22 cellular contexts compared by ENCODE assay signal in genomic region chr9:112047538-112048066, GRCh38.
A peak's percentile ranks its signal among the peaks of the same experiment; 100 is the strongest.
DNase-seq lines count a peak whose midpoint lies in the region; ATAC-seq and TF ChIP-seq lines count a peak whose summit lies in the region.
"Had no signal": no experiment of that assay in that cellular context is flagged by ENCODE, and none has a peak within 500 bp of the region (broad histone marks: within the 10 kb centered on the region; RNA-seq: fewer than 3 reads in every experiment).

No MANE protein-coding gene starts in this region.

- ATAC-seq in PC-3 = no peak
- ATAC-seq in stimulated activated effector memory CD8-positive, alpha-beta T cell treated with anti-CD3 and anti-CD28 coated beads, Interleukin-12 subunit alpha, Interleukin-12 subunit beta, amount 100 ng/mL, for 72 hours = peak; percentile 60
- ATAC-seq: naive thymus-derived CD8-positive, alpha-beta T cell had no signal

- no peak for DNase-seq in activated CD4-positive, alpha-beta memory T cell treated with anti-CD3 and anti-CD28 coated beads, Interleukin-2, amount 10 ng/mL, durations not matched to agents 7 days and 5 days
- DNase-seq in activated CD4-positive, alpha-beta memory T cell treated with anti-CD3 and anti-CD28 coated beads for 36 hours = no peak
- DNase-seq in PC-3 = no peak
- no peak for DNase-seq in brain microvascular endothelial cell
- DNase-seq in stimulated activated effector memory CD8-positive, alpha-beta T cell treated with anti-CD3 and anti-CD28 coated beads, Interleukin-12 subunit alpha, Interleukin-12 subunit beta, amount 100 ng/mL, for 72 hours (ENCODE audit: low spot score in 2 of 2) = no peak
- no peak for DNase-seq in Karpas-422
- DNase-seq in HEK293T (ENCODE audit: extremely low spot score) = no peak
- DNase-seq in cerebellum (ENCODE audit: low spot score) = no peak
- DNase-seq: activated CD4-positive, alpha-beta T cell treated with anti-CD3 and anti-CD28 coated beads, Interleukin-2, amount 50 U/mL, for 4 hours; amniotic stem cell; effector memory CD4-positive, alpha-beta T cell; MG63; naive thymus-derived CD8-positive, alpha-beta T cell; RPMI8226; stimulated activated CD8-positive, alpha-beta memory T cell treated with anti-CD3 and anti-CD28 coated beads, Interleukin-4, amount 100 ng/mL, for 48 hours had no signal

- H3K36me3 Mint-ChIP-seq in activated CD4-positive, alpha-beta memory T cell treated with anti-CD3 and anti-CD28 coated beads, Interleukin-2, amount 10 ng/mL, durations not matched to agents 7 days and 5 days (ENCODE audit: low read depth) = peaks cover 62% of the 10 kb centered on the region
- H3K36me3 Mint-ChIP-seq in activated CD4-positive, alpha-beta memory T cell treated with anti-CD3 and anti-CD28 coated beads for 36 hours = peaks cover 14% of the 10 kb centered on the region
- H3K36me3 Mint-ChIP-seq in stimulated activated effector memory CD8-positive, alpha-beta T cell treated with anti-CD3 and anti-CD28 coated beads, Interleukin-12 subunit alpha, Interleukin-12 subunit beta, amount 100 ng/mL, for 72 hours = no peaks in the 10 kb centered on the region

- no peak for TF ChIP-seq CTCF in PC-3 (conservative IDR thresholded peaks at IDR 0.05; ENCODE audit: low read depth, low read length)
- TF ChIP-seq CTCF in brain microvascular endothelial cell (IDR thresholded peaks at IDR 0.05; ENCODE audit: low read depth, low read length, missing control alignments) = no peak

- H3K9me2 ChIP-seq in PC-3 (replicated peaks; ENCODE audit: low read length) (no peaks in the 10 kb centered on the region), Karpas-422 (replicated peaks; ENCODE audit: insufficient read depth, low read length) (no peaks in the 10 kb centered on the region)

- intact Hi-C loops in activated CD4-positive, alpha-beta memory T cell treated with anti-CD3 and anti-CD28 coated beads for 36 hours (cut with micrococcal nuclease) = no loop called here
- intact Hi-C loops in PC-3 (cut with micrococcal nuclease) = loop anchor here (2.0 kb wide), 1 partner anchor 13 kb away; no protein-coding TSS in a partner anchor

- H3K9me3 ChIP-seq in PC-3 (ENCODE audit: low read length) (peaks cover 7% of the 10 kb centered on the region; the same call in 1 of the 2 replicates), Karpas-422 (ENCODE audit: low read length) (no peaks in the 10 kb centered on the region)
- H3K9me3 ChIP-seq: prostate gland, thoracic aorta had no signal

- H3K4me1 Mint-ChIP-seq in activated CD4-positive, alpha-beta memory T cell treated with anti-CD3 and anti-CD28 coated beads, Interleukin-2, amount 10 ng/mL, durations not matched to agents 7 days and 5 days = peaks cover 14% of the 10 kb centered on the region
- H3K4me1 Mint-ChIP-seq in activated CD4-positive, alpha-beta memory T cell treated with anti-CD3 and anti-CD28 coated beads for 36 hours (ENCODE audit: low read depth) = peaks cover 8% of the 10 kb centered on the region
- peaks cover 14% of the 10 kb centered on the region for H3K4me1 Mint-ChIP-seq in stimulated activated effector memory CD8-positive, alpha-beta T cell treated with anti-CD3 and anti-CD28 coated beads, Interleukin-12 subunit alpha, Interleukin-12 subunit beta, amount 100 ng/mL, for 72 hours

- no TSS peak for BruUV-seq in PC-3 (replicated peaks; lab: Mats Ljungman, UMichigan)

- H3K79me2 ChIP-seq in PC-3 (ENCODE audit: low read length) (no peaks in the 10 kb centered on the region), Karpas-422 (ENCODE audit: low read length) (no peaks in the 10 kb centered on the region)

- H3K4me3 ChIP-seq in PC-3 (ENCODE audit: low read length) (no peak overlapping the region), brain microvascular endothelial cell (ENCODE audit: low read depth, low read length) (no peak overlapping the region), Karpas-422 (ENCODE audit: low read length) (no peak overlapping the region)
- H3K4me3 ChIP-seq: MG63, prostate gland, smooth muscle cell, thoracic aorta had no signal

- H3K27me3 Mint-ChIP-seq in activated CD4-positive, alpha-beta memory T cell treated with anti-CD3 and anti-CD28 coated beads, Interleukin-2, amount 10 ng/mL, durations not matched to agents 7 days and 5 days = no peaks in the 10 kb centered on the region
- H3K27me3 Mint-ChIP-seq in activated CD4-positive, alpha-beta memory T cell treated with anti-CD3 and anti-CD28 coated beads for 36 hours = no peaks in the 10 kb centered on the region
- H3K27me3 Mint-ChIP-seq: central memory CD8-positive, alpha-beta T cell; memory B cell had no signal

- POLR2A ChIA-PET in activated CD4-positive, alpha-beta memory T cell treated with anti-CD3 and anti-CD28 coated beads, Interleukin-2, amount 10 ng/mL, durations not matched to agents 7 days and 5 days (lab: Charles Lee) = interaction anchor here (0.8 to 1.4 kb wide), 5 partner anchors 9 to 333 kb away, joined by 3 to 4 read pairs (median 3); partner anchors contain the start of genes HSDL2 and UGCG
- POLR2A ChIA-PET in activated CD4-positive, alpha-beta memory T cell treated with anti-CD3 and anti-CD28 coated beads for 36 hours (lab: Charles Lee) = no interaction called here
- POLR2A ChIA-PET in PC-3 (lab: Charles Lee; ENCODE audit: unreplicated experiment) = no interaction called here
- POLR2A ChIA-PET in HEK293T (lab: Yijun Ruan, JAX) = no interaction called here

- no peaks in the 10 kb centered on the region for H3K27me3 ChIP-seq in PC-3 (ENCODE audit: low read length)
- no peaks in the 10 kb centered on the region for H3K27me3 ChIP-seq in brain microvascular endothelial cell (replicated peaks)
- H3K27me3 ChIP-seq in Karpas-422 (ENCODE audit: low read length) = no peaks in the 10 kb centered on the region
- H3K27me3 ChIP-seq: MG63 had no signal

- H2AFZ ChIP-seq in PC-3 (ENCODE audit: low read length) = no peak overlapping the region
- H2AFZ ChIP-seq in Karpas-422 (ENCODE audit: low read length) = no peak overlapping the region

- H3K4me2 ChIP-seq in PC-3 (ENCODE audit: low read length) (no peak overlapping the region), Karpas-422 (ENCODE audit: low read depth, low read length, poor library complexity, severe bottlenecking) (no peak overlapping the region)
- H3K4me2 ChIP-seq: smooth muscle cell had no signal

- H3K27ac ChIP-seq in PC-3 (ENCODE audit: low read length) (0 out of 2 replicates have a peak overlapping the region, but pooled peaks have one; percentile 82), brain microvascular endothelial cell (peak overlapping the region; percentile 88), Karpas-422 (ENCODE audit: low read length) (no peak overlapping the region)
- H3K27ac ChIP-seq: C4-2B, prostate gland, thoracic aorta had no signal

- no peaks in the 10 kb centered on the region for H4K20me1 ChIP-seq in PC-3 (ENCODE audit: low read length)
- H4K20me1 ChIP-seq in Karpas-422 (ENCODE audit: insufficient read depth, low read depth, low read length) = no peaks in the 10 kb centered on the region

- H3K4me1 ChIP-seq in PC-3 (ENCODE audit: insufficient read depth, low read length) (peaks cover 38% of the 10 kb centered on the region), Karpas-422 (ENCODE audit: low read length) (no peaks in the 10 kb centered on the region)
- H3K4me1 ChIP-seq: prostate gland had no signal

- in situ Hi-C loops in brain microvascular endothelial cell (cut with HindIII; ENCODE audit: low pct_ligation_motif_present, low sequenced_read_pairs) = no loop called here

- H3K36me3 ChIP-seq in PC-3 (ENCODE audit: low read depth, low read length) = peaks cover 10% of the 10 kb centered on the region; the same call in 1 of the 2 replicates
- no peaks in the 10 kb centered on the region for H3K36me3 ChIP-seq in brain microvascular endothelial cell (replicated peaks)
- H3K36me3 ChIP-seq in Karpas-422 (ENCODE audit: insufficient read depth, low read length) = no peaks in the 10 kb centered on the region
- H3K36me3 ChIP-seq: prostate gland, thoracic aorta had no signal

- no peak overlapping the region for H3K4me3 Mint-ChIP-seq in activated CD4-positive, alpha-beta memory T cell treated with anti-CD3 and anti-CD28 coated beads, Interleukin-2, amount 10 ng/mL, durations not matched to agents 7 days and 5 days
- H3K4me3 Mint-ChIP-seq in activated CD4-positive, alpha-beta memory T cell treated with anti-CD3 and anti-CD28 coated beads for 36 hours = no peak overlapping the region
- no peak overlapping the region for H3K4me3 Mint-ChIP-seq in stimulated activated effector memory CD8-positive, alpha-beta T cell treated with anti-CD3 and anti-CD28 coated beads, Interleukin-12 subunit alpha, Interleukin-12 subunit beta, amount 100 ng/mL, for 72 hours
- H3K4me3 Mint-ChIP-seq: activated T-helper 1 cell treated with anti-CD3 and anti-CD28 coated beads, Interleukin-12 subunit alpha, Interleukin-12 subunit beta, Interleukin-2, Interleukin-4 antibody, amounts not matched to agents 30 ng/mL and 10 ng/mL and 1 ng/mL, durations not matched to agents 14 hours and 24 hours and 36 hours; central memory CD8-positive, alpha-beta T cell; memory B cell; naive thymus-derived CD8-positive, alpha-beta T cell had no signal

- H3K27ac Mint-ChIP-seq in activated CD4-positive, alpha-beta memory T cell treated with anti-CD3 and anti-CD28 coated beads, Interleukin-2, amount 10 ng/mL, durations not matched to agents 7 days and 5 days = peak overlapping the region; percentile 32
- no peak overlapping the region for H3K27ac Mint-ChIP-seq in activated CD4-positive, alpha-beta memory T cell treated with anti-CD3 and anti-CD28 coated beads for 36 hours
- H3K27ac Mint-ChIP-seq in stimulated activated effector memory CD8-positive, alpha-beta T cell treated with anti-CD3 and anti-CD28 coated beads, Interleukin-12 subunit alpha, Interleukin-12 subunit beta, amount 100 ng/mL, for 72 hours = no peak overlapping the region
- H3K27ac Mint-ChIP-seq: activated T-helper 1 cell treated with anti-CD3 and anti-CD28 coated beads, Interleukin-12 subunit alpha, Interleukin-12 subunit beta, Interleukin-2, Interleukin-4 antibody, amounts not matched to agents 30 ng/mL and 10 ng/mL and 1 ng/mL, durations not matched to agents 14 hours and 24 hours and 36 hours; memory B cell; naive thymus-derived CD8-positive, alpha-beta T cell had no signal

- H3K9ac ChIP-seq in PC-3 (ENCODE audit: low read length) = no peak overlapping the region
- no peak overlapping the region for H3K9ac ChIP-seq in Karpas-422 (ENCODE audit: low read length)

- H3K9me3 Mint-ChIP-seq in activated CD4-positive, alpha-beta memory T cell treated with anti-CD3 and anti-CD28 coated beads, Interleukin-2, amount 10 ng/mL, durations not matched to agents 7 days and 5 days = peaks cover 18% of the 10 kb centered on the region
- H3K9me3 Mint-ChIP-seq in activated CD4-positive, alpha-beta memory T cell treated with anti-CD3 and anti-CD28 coated beads for 36 hours = peaks cover 7% of the 10 kb centered on the region
- H3K9me3 Mint-ChIP-seq in stimulated activated effector memory CD8-positive, alpha-beta T cell treated with anti-CD3 and anti-CD28 coated beads, Interleukin-12 subunit alpha, Interleukin-12 subunit beta, amount 100 ng/mL, for 72 hours = peaks cover 12% of the 10 kb centered on the region
- H3K9me3 Mint-ChIP-seq: central memory CD8-positive, alpha-beta T cell had no signal

- H3F3A ChIP-seq in PC-3 (ENCODE audit: low read length, unreplicated experiment) = peaks cover 5% of the 10 kb centered on the region

- CTCF ChIA-PET in activated CD4-positive, alpha-beta memory T cell treated with anti-CD3 and anti-CD28 coated beads, Interleukin-2, amount 10 ng/mL, durations not matched to agents 7 days and 5 days (lab: Charles Lee) = interaction anchor here (0.9 kb wide), 1 partner anchor 27 kb away, joined by 3 read pairs; no protein-coding TSS in a partner anchor
- CTCF ChIA-PET in activated CD4-positive, alpha-beta memory T cell treated with anti-CD3 and anti-CD28 coated beads for 36 hours (lab: Charles Lee) = no interaction called here
- CTCF ChIA-PET in PC-3 (lab: Charles Lee) = no interaction called here
- CTCF ChIA-PET in HEK293T (lab: Yijun Ruan, JAX) = no interaction called here
